Comparison of ENCODE assay signal across 20 cellular contexts in genomic region chr1:53578358-53578757, GRCh38.
"Had no signal": no experiment of that assay in that cellular context is flagged by ENCODE, and none has a peak within 500 bp of the region (broad histone marks: within the 10 kb centered on the region; RNA-seq: fewer than 3 reads in every experiment).

No MANE protein-coding gene starts in this region.

- DNase-seq: activated CD4-positive, alpha-beta T cell treated with anti-CD3 and anti-CD28 coated beads for 4 hours; activated CD4-positive, alpha-beta T cell treated with anti-CD3 and anti-CD28 coated beads, Interleukin-2, amount 50 U/mL, for 48 hours; activated CD4-positive, CD25-positive, alpha-beta regulatory T cell; activated naive CD4-positive, alpha-beta T cell treated with Interleukin-2 at 50 U/mL for 16 hours; activated naive CD8-positive, alpha-beta T cell treated with anti-CD3 and anti-CD28 coated beads for 36 hours; amniotic stem cell; left ventricle myocardium superior; mammary epithelial cell; midbrain; natural killer cell; stimulated activated CD4-positive, alpha-beta T cell treated with anti-CD3 and anti-CD28 coated beads, Interleukin-1b, Interleukin-23, amount 100 ng/mL, for 48 hours; stimulated activated naive CD8-positive, alpha-beta T cell treated with anti-CD3 and anti-CD28 coated beads, Interleukin-15, amount 100 ng/mL, for 72 hours; T-helper 17 cell; transverse colon had no signal

- H3K9me3 Mint-ChIP-seq: activated naive CD8-positive, alpha-beta T cell treated with anti-CD3 and anti-CD28 coated beads for 36 hours; natural killer cell; stimulated activated naive CD8-positive, alpha-beta T cell treated with anti-CD3 and anti-CD28 coated beads, Interleukin-15, amount 100 ng/mL, for 72 hours had no signal

- H3K36me3 ChIP-seq: prostate gland, transverse colon, uterus had no signal

- H3K27ac Mint-ChIP-seq: activated naive CD8-positive, alpha-beta T cell treated with anti-CD3 and anti-CD28 coated beads for 36 hours; natural killer cell; stimulated activated naive CD8-positive, alpha-beta T cell treated with anti-CD3 and anti-CD28 coated beads, Interleukin-15, amount 100 ng/mL, for 72 hours; T-helper 17 cell had no signal

- H3K27me3 Mint-ChIP-seq: activated naive CD8-positive, alpha-beta T cell treated with anti-CD3 and anti-CD28 coated beads for 36 hours; stimulated activated naive CD8-positive, alpha-beta T cell treated with anti-CD3 and anti-CD28 coated beads, Interleukin-15, amount 100 ng/mL, for 72 hours had no signal

- H3K27ac ChIP-seq: epithelial cell of prostate, prostate gland, skin epidermis, transverse colon, uterus had no signal

- FAIRE-seq: bronchial epithelial cell had no signal

- H3K4me3 Mint-ChIP-seq: activated naive CD8-positive, alpha-beta T cell treated with anti-CD3 and anti-CD28 coated beads for 36 hours; natural killer cell; stimulated activated naive CD8-positive, alpha-beta T cell treated with anti-CD3 and anti-CD28 coated beads, Interleukin-15, amount 100 ng/mL, for 72 hours; T-helper 17 cell had no signal

- H3K27me3 ChIP-seq: transverse colon, uterus had no signal

- H3K4me3 ChIP-seq: prostate gland, skin epidermis, transverse colon, uterus had no signal

- H3K4me1 Mint-ChIP-seq: stimulated activated naive CD8-positive, alpha-beta T cell treated with anti-CD3 and anti-CD28 coated beads, Interleukin-15, amount 100 ng/mL, for 72 hours had no signal

- H3K9me3 ChIP-seq: prostate gland, transverse colon, uterus had no signal

- H3K36me3 Mint-ChIP-seq: activated naive CD8-positive, alpha-beta T cell treated with anti-CD3 and anti-CD28 coated beads for 36 hours had no signal

- ATAC-seq: left ventricle myocardium superior; natural killer cell; right cardiac atrium; stimulated activated naive CD8-positive, alpha-beta T cell treated with anti-CD3 and anti-CD28 coated beads, Interleukin-15, amount 100 ng/mL, for 72 hours; T-helper 17 cell had no signal

- H3K4me1 ChIP-seq: prostate gland, transverse colon, uterus had no signal
